13 cellular contexts compared by ENCODE assay signal in the genomic region with DNA sequence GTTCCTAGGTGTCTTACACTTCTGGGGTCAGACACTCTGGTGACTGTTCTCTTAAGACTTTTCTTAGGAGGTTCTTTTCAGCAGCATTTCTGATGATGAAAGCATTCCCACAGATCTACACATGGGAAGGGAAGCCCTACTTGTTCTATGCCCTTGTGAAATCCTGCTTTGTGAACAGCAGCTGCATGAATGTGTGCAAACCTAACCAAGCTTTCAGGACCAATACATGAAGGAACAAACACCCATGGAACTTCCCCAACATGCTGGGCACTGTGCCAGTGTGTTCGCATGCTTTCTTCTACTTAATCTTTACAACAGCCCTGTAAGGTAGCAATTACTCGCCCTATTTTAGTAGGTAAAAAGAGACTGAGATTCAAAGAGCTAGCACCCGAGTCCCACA.
DNase-seq lines count a peak whose midpoint lies in the region; FAIRE-seq and TF ChIP-seq lines count a peak whose summit lies in the region.
"Had no signal": no experiment of that assay in that cellular context is flagged by ENCODE, and none has a peak within 500 bp of the region (broad histone marks: within the 10 kb centered on the region; RNA-seq: fewer than 3 reads in every experiment).

No MANE protein-coding gene starts in this region.

- no peaks in the 10 kb centered on the region for H3K9me3 Mint-ChIP-seq in MCF 10A (ENCODE audit: unreplicated experiment)

- no peak overlapping the region for H3K27ac Mint-ChIP-seq in MCF 10A (ENCODE audit: low read depth, unreplicated experiment)

- peaks cover 5% of the 10 kb centered on the region for H3K4me1 Mint-ChIP-seq in MCF 10A (ENCODE audit: insufficient read depth, unreplicated experiment)

- TF ChIP-seq CTCF in MCF 10A (IDR thresholded peaks at IDR 0.05; ENCODE audit: unreplicated experiment) (no peak), transverse colon (IDR thresholded peaks at IDR 0.05) (no peak), OCI-LY7 (conservative IDR thresholded peaks at IDR 0.05; ENCODE audit: low read length) (no peak), kidney (IDR thresholded peaks at IDR 0.05; ENCODE audit: borderline replicate concordance, extremely low read depth, insufficient read depth) (no peak)

- peak; percentile 21 for DNase-seq in NCI-H748 (lab: John Stamatoyannopoulos, UW; ENCODE audit: unreplicated experiment)
- DNase-seq in NCI-H748 treated with DMSO at 0.1 percent for 48 hours (lab: John Stamatoyannopoulos, UW), result no peak
- peak; percentile 25 for DNase-seq in MCF 10A (ENCODE audit: unreplicated experiment)
- DNase-seq in kidney tubule cell (ENCODE audit: low spot score), result peak; percentile 26
- DNase-seq in transverse colon, result peak; percentile 77
- no peak for DNase-seq in OCI-LY7 (ENCODE audit: low spot score)
- no peak for DNase-seq in kidney
- no peak for DNase-seq in activated naive CD4-positive, alpha-beta T cell treated with Interleukin-2 at 50 U/mL for 16 hours
- DNase-seq: activated effector memory CD4-positive, alpha-beta T cell treated with Interleukin-2 at 50 U/mL for 16 hours; effector CD8-positive, alpha-beta T cell; NCI-H524 treated with DMSO at 0.1 percent for 48 hours had no signal

- BruUV-seq in MCF 10A (replicated peaks; lab: Mats Ljungman, UMichigan), result no TSS peak
- BruUV-seq in OCI-LY7 (replicated peaks; lab: Mats Ljungman, UMichigan), result no TSS peak

- intact Hi-C loops in MCF 10A (cut with micrococcal nuclease) (no loop called here), transverse colon (cut with DNase I; ENCODE audit: low total_unique reads) (no loop called here), OCI-LY7 (cut with micrococcal nuclease; ENCODE audit: unreplicated experiment) (no loop called here), kidney (cut with DNase I) (no loop called here)

- no peak for TF ChIP-seq EP300 in transverse colon (IDR thresholded peaks at IDR 0.05; ENCODE audit: low read depth)

- H3K79me2 ChIP-seq in OCI-LY7 (ENCODE audit: insufficient read depth, low read depth, low read length), result no peaks in the 10 kb centered on the region

- no peak for FAIRE-seq in kidney (lab: Jason Lieb, UNC)
- FAIRE-seq: A204.1 had no signal

- no peak overlapping the region for H2AFZ ChIP-seq in OCI-LY7 (ENCODE audit: low read length)

- no peak overlapping the region for H3K4me3 Mint-ChIP-seq in MCF 10A (ENCODE audit: unreplicated experiment)

- H3K27ac ChIP-seq in transverse colon, result no peak overlapping the region
- H3K27ac ChIP-seq in OCI-LY7 (ENCODE audit: low read depth, low read length, poor library complexity, severe bottlenecking), result no peak overlapping the region
- H3K27ac ChIP-seq in kidney (ENCODE audit: low read depth in 2 of 2, low read length in 2 of 2), result no peak overlapping the region
- H3K27ac ChIP-seq: VCaP had no signal

- 40% methylated on average over 3 of the region's 3 CpGs; no CpG with 5 or more reads in 1 of the 2 donors for WGBS in transverse colon (ENCODE audit: low coverage in 1 of 2), 2 donors

- POLR2A ChIA-PET in MCF 10A (lab: Yijun Ruan, JAX), result interaction anchor here (1.1 kb wide), 1 partner anchor 36 kb away, joined by 3 read pairs; no protein-coding TSS in a partner anchor
- POLR2A ChIA-PET in OCI-LY7 (lab: Charles Lee), result no interaction called here

- H3K36me3 ChIP-seq in transverse colon, result no peaks in the 10 kb centered on the region
- no peaks in the 10 kb centered on the region for H3K36me3 ChIP-seq in OCI-LY7 (ENCODE audit: insufficient read depth, low read length)
- no peaks in the 10 kb centered on the region for H3K36me3 ChIP-seq in kidney (ENCODE audit: control insufficient read depth in 1 of 2, insufficient read depth in 2 of 2, low read length in 2 of 2)

- H3K9me3 ChIP-seq in transverse colon (no peaks in the 10 kb centered on the region), OCI-LY7 (ENCODE audit: low read length) (no peaks in the 10 kb centered on the region), kidney (ENCODE audit: control insufficient read depth in 1 of 2, low read length in 2 of 2) (peaks cover 0 to 3% of the 10 kb centered on the region in 2 donors)

- no peak overlapping the region for H3K9ac ChIP-seq in kidney (ENCODE audit: low read length in 2 of 2)

- H3K27me3 ChIP-seq in transverse colon, result no peaks in the 10 kb centered on the region

- H3K4me3 ChIP-seq in transverse colon (no peak overlapping the region), OCI-LY7 (ENCODE audit: low read depth, low read length, poor library complexity, severe bottlenecking) (no peak overlapping the region), kidney (ENCODE audit: low read length in 2 of 2) (no peak overlapping the region)

- CTCF ChIA-PET in MCF 10A (lab: Yijun Ruan, JAX), result interaction anchor here (0.6 to 0.7 kb wide), 2 partner anchors 20 to 60 kb away, joined by 3 read pairs; no protein-coding TSS in a partner anchor
- CTCF ChIA-PET in OCI-LY7 (lab: Charles Lee; ENCODE audit: unreplicated experiment), result no interaction called here

- in situ Hi-C loops in transverse colon (cut with MboI; ENCODE audit: low pct_ligation_motif_present in 1 of 4, low pct_unique_long_range_greater_than_20kb in 1 of 4, low sequenced_read_pairs in 3 of 4), result no loop called here

- no peaks in the 10 kb centered on the region for H3K36me3 Mint-ChIP-seq in MCF 10A (ENCODE audit: insufficient read depth, unreplicated experiment)

- H3K27me3 Mint-ChIP-seq in MCF 10A (ENCODE audit: insufficient read depth, unreplicated experiment), result no peaks in the 10 kb centered on the region

- TF ChIP-seq POLR2A in transverse colon (IDR thresholded peaks at IDR 0.05), result no peak

- H3K4me1 ChIP-seq in transverse colon (peaks cover 0 to 18% (median 0%) of the 10 kb centered on the region in 4 donors), OCI-LY7 (ENCODE audit: insufficient read depth, low read length, poor library complexity, severe bottlenecking) (no peaks in the 10 kb centered on the region), kidney (ENCODE audit: control insufficient read depth in 1 of 2, insufficient read depth in 1 of 2, low read depth in 1 of 2, low read length in 2 of 2) (peaks cover 0 to 2% of the 10 kb centered on the region in 2 donors)

- H4K20me1 ChIP-seq in OCI-LY7 (ENCODE audit: insufficient read depth, low read length), result no peaks in the 10 kb centered on the region

- no peaks in the 10 kb centered on the region for H3K9me2 ChIP-seq in OCI-LY7 (ENCODE audit: insufficient read depth, low read length)

- no peak overlapping the region for H3K4me2 ChIP-seq in OCI-LY7 (ENCODE audit: low read length)

Comparison
In these comparisons a context has a peak if more than half of its experiments do, and no peak if none do; other contexts are left out.
1. DNase-seq: peak in NCI-H748 (single experiment), MCF 10A (single experiment), kidney tubule cell (single experiment) and transverse colon (single experiment); none in NCI-H748 treated with DMSO at 0.1 percent for 48 hours (single experiment), OCI-LY7 (single experiment), kidney (single experiment) and activated naive CD4-positive, alpha-beta T cell treated with Interleukin-2 at 50 U/mL for 16 hours (single experiment).